In the genomic region with DNA sequence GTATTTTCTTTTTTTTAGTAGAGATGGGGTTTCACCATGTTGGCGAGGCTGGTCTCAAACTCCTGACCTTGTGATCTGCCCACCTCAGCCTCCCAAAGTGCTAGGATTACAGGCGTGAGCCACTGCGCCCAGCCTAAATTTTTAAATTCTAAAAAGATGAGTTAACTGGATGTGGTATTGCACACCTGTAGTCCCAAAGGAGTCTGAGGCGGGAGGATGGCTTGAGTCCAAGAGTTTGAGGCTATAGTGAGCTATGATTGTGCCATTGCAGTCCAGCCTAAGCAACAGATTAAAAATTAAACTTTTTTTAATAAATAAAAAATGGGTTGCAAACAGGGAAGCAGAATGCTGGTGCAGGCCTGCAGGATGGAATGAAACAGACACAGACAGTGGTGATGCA, we compare ENCODE assay signal across 7 cellular contexts.
DNase-seq lines count a peak whose midpoint lies in the region; TF ChIP-seq lines count a peak whose summit lies in the region.
"Not testable (repeated sequence)": the region's sequence is repeated elsewhere in the genome, so short reads cannot be mapped to it uniquely, and the experiment has no call there.

No MANE protein-coding gene starts in this region.

- H3K4me1 Mint-ChIP-seq in nephron progenitor cell: peaks cover 11% of the 10 kb centered on the region
- not testable (repeated sequence) for H3K4me1 Mint-ChIP-seq in type B pancreatic cell (ENCODE audit: unreplicated experiment)

- not testable (repeated sequence) for H3K79me2 ChIP-seq in GM23248 (ENCODE audit: insufficient read depth); fibroblast of lung (ENCODE audit: control insufficient read depth, insufficient read depth, low read length)

- peaks cover 18% of the 10 kb centered on the region for H3K4me1 ChIP-seq in GM23248 (ENCODE audit: insufficient read depth)
- peaks cover 21% of the 10 kb centered on the region for H3K4me1 ChIP-seq in adipocyte (ENCODE audit: control insufficient read depth, insufficient read depth, low read length)
- H3K4me1 ChIP-seq in fibroblast of lung (ENCODE audit: control insufficient read depth, extremely low read depth, insufficient read depth, low read length): not testable (repeated sequence)
- H3K4me1 ChIP-seq in sigmoid colon: peaks cover 0 to 24% (median 18%) of the 10 kb centered on the region in 4 donors

- H3K4me3 ChIP-seq in GM23248: peak overlapping the region; percentile 35
- H3K4me3 ChIP-seq in adipocyte (ENCODE audit: low read length); fibroblast of lung (replicated peaks in 1 of 4; ENCODE audit: control extremely low read depth in 1 of 4, insufficient read depth in 1 of 4, low read depth in 3 of 4, low read length in 4 of 4); sigmoid colon: not testable (repeated sequence)

- not testable (repeated sequence) for TF ChIP-seq POLR2A in sigmoid colon (IDR thresholded peaks at IDR 0.05)

- H3K27ac ChIP-seq in GM23248: peak overlapping the region; percentile 57
- not testable (repeated sequence) for H3K27ac ChIP-seq in fibroblast of lung (ENCODE audit: insufficient read depth, low read length)
- H3K27ac ChIP-seq in sigmoid colon: peak overlapping the region; percentile 38 to 65 (median 58)

- not testable (repeated sequence) for H3K27me3 ChIP-seq in GM23248 (replicated peaks; ENCODE audit: insufficient read depth); adipocyte (replicated peaks; ENCODE audit: control insufficient read depth, insufficient read depth, low read length); fibroblast of lung (ENCODE audit: control insufficient read depth, insufficient read depth, low read length); sigmoid colon

- not testable (repeated sequence) for H3F3A ChIP-seq in GM23248 (ENCODE audit: insufficient read depth)

- 88 to 93% methylated on average over 4 of the region's 4 CpGs for WGBS in GM23248 (ENCODE audit: low coverage in 1 of 2, low lambda C conversion rate in 2 of 2, missing lambda C conversion rate in 2 of 2), 2 experiments
- WGBS in sigmoid colon, 2 donors: 91 to 95% methylated on average over 4 of the region's 4 CpGs

- not testable (repeated sequence) for H4K20me1 ChIP-seq in GM23248 (ENCODE audit: insufficient read depth); fibroblast of lung (ENCODE audit: control insufficient read depth, extremely low read depth, insufficient read depth, low read length)

- not testable (repeated sequence) for H3K27me3 Mint-ChIP-seq in nephron progenitor cell (ENCODE audit: low read depth, poor library complexity); type B pancreatic cell

- not testable (repeated sequence) for TF ChIP-seq CTCF in fibroblast of lung (conservative IDR thresholded peaks at IDR 0.05 in 1 of 2, IDR thresholded peaks at IDR 0.05 in 1 of 2; ENCODE audit: low read depth in 1 of 2, low read length in 2 of 2); nephron progenitor cell (IDR thresholded peaks at IDR 0.05); sigmoid colon (IDR thresholded peaks at IDR 0.05); type B pancreatic cell (conservative IDR thresholded peaks at IDR 0.05)

- peaks cover 80% of the 10 kb centered on the region for H3K36me3 Mint-ChIP-seq in nephron progenitor cell (ENCODE audit: low read depth)
- H3K36me3 Mint-ChIP-seq in type B pancreatic cell: peaks cover 45% of the 10 kb centered on the region

- TF ChIP-seq EP300 in sigmoid colon (IDR thresholded peaks at IDR 0.05): not testable (repeated sequence)

- intact Hi-C loops in sigmoid colon (cut with DNase I): not testable (repeated sequence)

- H3K4me3 Mint-ChIP-seq in nephron progenitor cell, type B pancreatic cell: not testable (repeated sequence)

- in situ Hi-C loops in GM23248 (cut with MboI): not testable (repeated sequence)

- H3K27ac Mint-ChIP-seq in nephron progenitor cell (peak overlapping the region; percentile 95), type B pancreatic cell (peak overlapping the region; percentile 50)

- not testable (repeated sequence) for H3K36me3 ChIP-seq in GM23248 (ENCODE audit: low read depth); fibroblast of lung (ENCODE audit: control insufficient read depth, insufficient read depth, low read length); sigmoid colon
- peaks cover 11% of the 10 kb centered on the region for H3K36me3 ChIP-seq in adipocyte (ENCODE audit: control insufficient read depth, insufficient read depth, low read length, severe bottlenecking)

- H3K9me2 ChIP-seq in GM23248 (ENCODE audit: insufficient read depth): not testable (repeated sequence)

- H2AFZ ChIP-seq in GM23248: peak overlapping the region; percentile 79
- H2AFZ ChIP-seq in fibroblast of lung (ENCODE audit: low read length): peak overlapping the region; percentile 35

- not testable (repeated sequence) for H3K9me3 ChIP-seq in GM23248 (ENCODE audit: low read depth); adipocyte (ENCODE audit: control insufficient read depth, low read length); fibroblast of lung (ENCODE audit: control insufficient read depth, insufficient read depth, low read depth, low read length); sigmoid colon

- DNase-seq in GM23248; adipocyte (ENCODE audit: low read depth); fibroblast of lung (ENCODE audit: low read depth in 2 of 2); nephron progenitor cell; sigmoid colon; type B pancreatic cell (ENCODE audit: extremely low spot score, unreplicated experiment): not testable (repeated sequence)
- DNase-seq in kidney tubule cell (ENCODE audit: low spot score): peak; percentile 50

- H3K9me3 Mint-ChIP-seq in nephron progenitor cell, type B pancreatic cell: not testable (repeated sequence)

- H3K9ac ChIP-seq in GM23248: peak overlapping the region; percentile 65
- H3K9ac ChIP-seq in adipocyte (ENCODE audit: low read length): peak overlapping the region; percentile 68
- not testable (repeated sequence) for H3K9ac ChIP-seq in fibroblast of lung (ENCODE audit: insufficient read depth, low read length)

- H3K4me2 ChIP-seq in GM23248 (ENCODE audit: unreplicated experiment); fibroblast of lung (ENCODE audit: extremely low read depth, insufficient read depth, low read length): not testable (repeated sequence)
